Comparison of ENCODE assay signal across 13 cellular contexts in the genomic region with DNA sequence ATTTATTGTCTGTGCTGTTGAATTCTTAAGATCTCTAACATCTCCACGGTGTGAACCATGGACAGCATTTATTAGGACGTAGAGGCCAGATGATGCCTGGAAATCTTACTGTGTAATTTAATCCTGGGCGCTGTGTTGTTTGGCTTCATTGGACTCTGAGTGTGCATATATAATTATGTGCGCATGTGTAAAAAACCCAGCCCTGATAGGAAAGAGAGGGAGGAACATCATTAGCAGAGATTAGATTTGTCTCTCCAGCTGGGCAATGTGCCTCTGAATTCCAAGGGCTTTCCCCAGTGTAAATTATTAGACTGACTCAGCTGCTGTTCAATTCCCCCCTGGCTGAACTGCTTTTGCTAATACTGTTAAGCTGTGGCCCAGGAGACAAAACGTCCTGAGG. TPM values are rescaled to one million over a fixed set of nuclear protein-coding genes. Genes with fewer than 3 reads are reported as not detected.
A peak's percentile ranks its signal among the peaks of the same experiment; 100 is the strongest.
DNase-seq lines count a peak whose midpoint lies in the region; ATAC-seq and TF ChIP-seq lines count a peak whose summit lies in the region.
"Had no signal": no experiment of that assay in that cellular context is flagged by ENCODE, and none has a peak within 500 bp of the region (broad histone marks: within the 10 kb centered on the region; RNA-seq: fewer than 3 reads in every experiment).

No MANE protein-coding gene starts in this region.

- H4K91ac ChIP-seq in IMR-90 (ENCODE audit: insufficient read depth, low read depth, low read length) = no peak overlapping the region

- no peak for TF ChIP-seq RAD21 in IMR-90 (IDR thresholded peaks at IDR 0.05; ENCODE audit: low read length)

- in situ Hi-C loops in IMR-90 (cut with MboI; ENCODE audit: low sequenced_read_pairs) = no loop called here

- no peaks in the 10 kb centered on the region for H3K27me3 ChIP-seq in IMR-90 (ENCODE audit: control insufficient read depth, insufficient read depth, low read length)
- H3K27me3 ChIP-seq: stomach had no signal

- no peak overlapping the region for H3K56ac ChIP-seq in IMR-90 (ENCODE audit: extremely low read depth, insufficient read depth, low read length)

- no peak overlapping the region for H2AK9ac ChIP-seq in IMR-90 (replicated peaks; ENCODE audit: low read depth, low read length, poor library complexity)

- no peak overlapping the region for H2BK15ac ChIP-seq in IMR-90 (ENCODE audit: low read depth, low read length)

- no peak overlapping the region for H2BK5ac ChIP-seq in IMR-90 (ENCODE audit: low read depth, low read length, poor library complexity, severe bottlenecking)

- DNase-seq in IMR-90 = peak; percentile 61
- DNase-seq in NCI-H226 = peak; percentile 29
- DNase-seq in fibroblast of gingiva (ENCODE audit: low read depth) = peak; percentile 44
- DNase-seq in pons (ENCODE audit: low spot score) = peak; percentile 34
- no peak for DNase-seq in islet precursor cell
- no peak for DNase-seq in OCI-M2 (lab: John Stamatoyannopoulos, UW; ENCODE audit: unreplicated experiment)
- no peak for DNase-seq in DMS53 (lab: John Stamatoyannopoulos, UW)
- DNase-seq: activated naive CD4-positive, alpha-beta T cell treated with Interleukin-2 at 50 U/mL for 16 hours; effector memory CD4-positive, alpha-beta T cell; lower lobe of right lung; stomach had no signal

- WGBS in IMR-90 (ENCODE audit: extremely low coverage in 2 of 2, insufficient read length in 1 of 2), 2 experiments = no CpG with 5 or more reads among the region's 5 CpGs

- H3K9me1 ChIP-seq in IMR-90 (ENCODE audit: insufficient read depth, low read length) = no peaks in the 10 kb centered on the region

- dilution Hi-C loops in IMR-90 (cut with HindIII; ENCODE audit: low sequenced_read_pairs, unreplicated experiment) = no loop called here

- no peaks in the 10 kb centered on the region for H4K20me1 ChIP-seq in IMR-90 (ENCODE audit: insufficient read depth, low read length)

- H3K4me2 ChIP-seq in IMR-90 (ENCODE audit: low read depth, low read length) = no peak overlapping the region

- H4K8ac ChIP-seq in IMR-90 (ENCODE audit: low read depth in 2 of 2, low read length in 2 of 2) = no peak overlapping the region

- H3K79me1 ChIP-seq in IMR-90 (ENCODE audit: low read depth in 1 of 2, low read length in 2 of 2) = no peaks in the 10 kb centered on the region

- CTCF ChIA-PET in IMR-90 (lab: Yijun Ruan, JAX) = interaction anchor here (1.2 kb wide), 1 partner anchor 14 kb away, joined by 3 read pairs; no protein-coding TSS in a partner anchor

- H2BK20ac ChIP-seq in IMR-90 (ENCODE audit: low read depth, low read length) = no peak overlapping the region

- H2BK120ac ChIP-seq in IMR-90 (ENCODE audit: low read depth, low read length) = no peak overlapping the region

- peaks cover 3% of the 10 kb centered on the region; the same call in 1 of the 2 replicates for H3K4me1 ChIP-seq in IMR-90 (ENCODE audit: control insufficient read depth, insufficient read depth, low read length)
- H3K4me1 ChIP-seq: lower lobe of right lung had no signal

- H3K4me3 ChIP-seq in IMR-90 (ENCODE audit: insufficient read depth, low read depth, low read length) = no peak overlapping the region
- H3K4me3 ChIP-seq: lower lobe of right lung, stomach had no signal

- no peak overlapping the region for H3K14ac ChIP-seq in IMR-90 (replicated peaks; ENCODE audit: low read depth, low read length)

- TF ChIP-seq CTCF in IMR-90 (conservative IDR thresholded peaks at IDR 0.05; ENCODE audit: low read depth, low read length) = no peak

- H3K27ac ChIP-seq in IMR-90 (ENCODE audit: insufficient read depth, low read length) = no peak overlapping the region
- H3K27ac ChIP-seq: HL-60, lower lobe of right lung, stomach had no signal

- H3K9ac ChIP-seq in IMR-90 (ENCODE audit: low read depth, low read length) = no peak overlapping the region

- BruUV-seq in IMR-90 (replicated peaks; lab: Mats Ljungman, UMichigan) = no TSS peak

- no peaks in the 10 kb centered on the region for H3K9me3 ChIP-seq in IMR-90 (ENCODE audit: control insufficient read depth, insufficient read depth, low read length)
- H3K9me3 ChIP-seq: lower lobe of right lung, stomach had no signal

- intact Hi-C loops in IMR-90 (cut with micrococcal nuclease) = no loop called here

- peak; percentile 83 for ATAC-seq in IMR-90 (ENCODE audit: low read depth)
- no peak for ATAC-seq in HG02870 (IDR thresholded peaks at IDR 0.05; ENCODE audit: unreplicated experiment)

- H3K36me3 ChIP-seq in IMR-90 (ENCODE audit: control insufficient read depth, insufficient read depth, low read length) = no peaks in the 10 kb centered on the region
- H3K36me3 ChIP-seq: lower lobe of right lung, stomach had no signal

- POLR2A ChIA-PET in IMR-90 (lab: Charles Lee; ENCODE audit: unreplicated experiment) = no interaction called here

- no peak overlapping the region for H3K23ac ChIP-seq in IMR-90 (ENCODE audit: low read depth, low read length)

- no peak overlapping the region for H3K4ac ChIP-seq in IMR-90 (ENCODE audit: low read depth, low read length)

- no peak overlapping the region for H2AK5ac ChIP-seq in IMR-90 (ENCODE audit: low read depth, low read length)

- no peak overlapping the region for H2AFZ ChIP-seq in IMR-90 (replicated peaks; ENCODE audit: low read length, poor library complexity)

- no peak for TF ChIP-seq POLR2A in IMR-90 (IDR thresholded peaks at IDR 0.05; ENCODE audit: low read depth, low read length)

- no peak overlapping the region for H3K18ac ChIP-seq in IMR-90 (ENCODE audit: low read depth, low read length)

- H4K5ac ChIP-seq in IMR-90 (ENCODE audit: low read depth, low read length) = no peak overlapping the region

TF ChIP-seq in IMR-90, 13 proteins besides CTCF, POLR2A, EP300 and RAD21:
- TF ChIP-seq, protein P1, sequence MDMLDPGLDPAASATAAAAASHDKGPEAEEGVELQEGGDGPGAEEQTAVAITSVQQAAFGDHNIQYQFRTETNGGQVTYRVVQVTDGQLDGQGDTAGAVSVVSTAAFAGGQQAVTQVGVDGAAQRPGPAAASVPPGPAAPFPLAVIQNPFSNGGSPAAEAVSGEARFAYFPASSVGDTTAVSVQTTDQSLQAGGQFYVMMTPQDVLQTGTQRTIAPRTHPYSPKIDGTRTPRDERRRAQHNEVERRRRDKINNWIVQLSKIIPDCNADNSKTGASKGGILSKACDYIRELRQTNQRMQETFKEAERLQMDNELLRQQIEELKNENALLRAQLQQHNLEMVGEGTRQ (IDR thresholded peaks at IDR 0.05; ENCODE audit: low read depth, low read length) = no peak
- TF ChIP-seq ELK1 (IDR thresholded peaks at IDR 0.05; ENCODE audit: borderline replicate concordance, low read depth, low read length) (no peak), RCOR1 (IDR thresholded peaks at IDR 0.05; ENCODE audit: insufficient replicate concordance, low read length) (no peak)

RNA-seq across cellular contexts. Expression of gene MAP3K13, which starts 39.6 kb away (rescaled TPM):
- 17.6 and 19.2 TPM in 2 replicates for total RNA-seq in IMR-90 (2012; rRNA removed)
- polyA plus RNA-seq in IMR-90 (2012; rRNA removed) = 8.6 and 9.9 TPM in 2 replicates
- polyA plus RNA-seq in IMR-90 (2012; cell fraction: cytosol; rRNA removed) = 2.5 and 2.8 TPM in 2 replicates
- 1.3 and 5.4 TPM in 2 replicates for polyA plus RNA-seq in IMR-90 (2012; cell fraction: nucleus; rRNA removed; ENCODE audit: low replicate concordance)

Comparison
In these comparisons a context has a peak if more than half of its experiments do, and no peak if none do; other contexts are left out.
1. DNase-seq: peak in IMR-90 (single experiment), NCI-H226 (single experiment), fibroblast of gingiva (single experiment) and pons (single experiment); none in islet precursor cell (single experiment), OCI-M2 (single experiment) and DMS53 (single experiment).